Comparison of ENCODE assay signal across 1 cellular context in genomic region chr18:50287441-50288347, GRCh38.
A peak's percentile ranks its signal among the peaks of the same experiment; 100 is the strongest.
TF ChIP-seq lines count a peak whose summit lies in the region.

TSS of gene CXXC1 (minus strand) at chr18:50287692. CDS start at chr18:50287589, 103 bp downstream.

TF ChIP-seq in K562, 482 proteins besides CTCF, POLR2A, EP300 and RAD21 (continued from another document and continues in another):
- TF ChIP-seq ZNF407 (IDR thresholded peaks at IDR 0.05; ENCODE audit: low read depth) (peak; percentile 81), ZNF639 (CRISPR knock-in tag; conservative IDR thresholded peaks at IDR 0.05 in 1 of 2, IDR thresholded peaks at IDR 0.05 in 1 of 2) (peak in 1 of 2 experiments; percentile 98; a peak in 2 of 4 replicates), PTRF (tag; IDR thresholded peaks at IDR 0.05) (0 out of 2 replicates have a peak, but pooled peaks have one; percentile 15), FOXK1 (CRISPR knock-in tag; IDR thresholded peaks at IDR 0.05; ENCODE audit: borderline replicate concordance) (0 out of 2 replicates have a peak, but pooled peaks have one; percentile 55), OTX1 (CRISPR knock-in tag; IDR thresholded peaks at IDR 0.05) (no peak), HINFP (tag; conservative IDR thresholded peaks at IDR 0.05; ENCODE audit: low read depth) (peak; percentile 72), DDX20 (tag; IDR thresholded peaks at IDR 0.05; ENCODE audit: low read depth) (peak; percentile 69; the same call in 1 of the 2 replicates), NR2C2 (CRISPR knock-in tag; IDR thresholded peaks at IDR 0.05) (peak; percentile 14; the same call in 1 of the 2 replicates), NR2C2 (tag; IDR thresholded peaks at IDR 0.05) (peak; percentile 97), SMAD2 (IDR thresholded peaks at IDR 0.05; ENCODE audit: low read depth, low read length) (no peak), SETDB1 (IDR thresholded peaks at IDR 0.05; ENCODE audit: low read length) (peak; percentile 69), CEBPB (tag; IDR thresholded peaks at IDR 0.05) (peak; percentile 77), JUND (IDR thresholded peaks at IDR 0.05; ENCODE audit: borderline replicate concordance, low read depth, low read length) (no peak), JUND (tag; IDR thresholded peaks at IDR 0.05; ENCODE audit: borderline replicate concordance, low read depth, low read length) (peak; percentile 79; the same call in 1 of the 3 replicates), FOXA1 (IDR thresholded peaks at IDR 0.05; ENCODE audit: borderline replicate concordance) (no peak), MCM5 (IDR thresholded peaks at IDR 0.05; ENCODE audit: low read depth) (no peak), CTCFL (IDR thresholded peaks at IDR 0.05; ENCODE audit: borderline replicate concordance, insufficient read depth, low read depth, low read length, poor library complexity, severe bottlenecking) (peak; percentile 100), ZKSCAN1 (IDR thresholded peaks at IDR 0.05; ENCODE audit: low read depth, low read length) (peak; percentile 95), ZBTB17 (CRISPR knock-in tag; IDR thresholded peaks at IDR 0.05) (peak; percentile 60; the same call in 1 of the 2 replicates), ZNF586 (CRISPR knock-in tag; conservative IDR thresholded peaks at IDR 0.05) (no peak), ZNF175 (CRISPR knock-in tag; IDR thresholded peaks at IDR 0.05; ENCODE audit: low read depth) (peak; percentile 97), ZNF766 (CRISPR knock-in tag; conservative IDR thresholded peaks at IDR 0.05) (peak; percentile 99), BCL6 (CRISPR knock-in tag; IDR thresholded peaks at IDR 0.05) (peak; percentile 89), TCF7L2 (IDR thresholded peaks at IDR 0.05; ENCODE audit: low read depth, low read length) (peak; percentile 99), TBL1XR1 (IDR thresholded peaks at IDR 0.05; ENCODE audit: low read length in 2 of 2) (peak in 1 of 2 experiments; percentile 34; a peak in 1 of 4 replicates), ATF7 (IDR thresholded peaks at IDR 0.05) (peak; percentile 76; the same call in 1 of the 2 replicates), ZNF165 (CRISPR knock-in tag; IDR thresholded peaks at IDR 0.05; ENCODE audit: borderline replicate concordance) (0 out of 2 replicates have a peak, but pooled peaks have one; percentile 31), FOXJ2 (tag; IDR thresholded peaks at IDR 0.05) (peak; percentile 94), KAT2B (IDR thresholded peaks at IDR 0.05; ENCODE audit: low read depth, low read length) (peak; percentile 97), SIN3B (IDR thresholded peaks at IDR 0.05; ENCODE audit: low read depth) (0 out of 2 replicates have a peak, but pooled peaks have one; percentile 16), SMAD1 (IDR thresholded peaks at IDR 0.05; ENCODE audit: low read depth, low read length, partially characterized antibody) (no peak), THAP7 (CRISPR knock-in tag; IDR thresholded peaks at IDR 0.05) (no peak), ZNF583 (CRISPR knock-in tag; IDR thresholded peaks at IDR 0.05) (peak; percentile 85), NFIX (CRISPR knock-in tag; IDR thresholded peaks at IDR 0.05; ENCODE audit: low read depth) (no peak), ZNF134 (CRISPR knock-in tag; conservative IDR thresholded peaks at IDR 0.05) (0 out of 2 replicates have a peak, but pooled peaks have one; percentile 20), POLR2B (IDR thresholded peaks at IDR 0.05; ENCODE audit: low read depth, partially characterized antibody) (peak; percentile 37), RAD51 (IDR thresholded peaks at IDR 0.05; ENCODE audit: borderline replicate concordance, low read depth) (no peak), ZNF3 (CRISPR knock-in tag; IDR thresholded peaks at IDR 0.05) (no peak), BRF2 (IDR thresholded peaks at IDR 0.05; ENCODE audit: borderline replicate concordance, insufficient read depth, insufficient read length) (no peak), MIER1 (IDR thresholded peaks at IDR 0.05; ENCODE audit: low read depth) (no peak), ZNF24 (IDR thresholded peaks at IDR 0.05) (peak; percentile 74; the same call in 1 of the 2 replicates), NR4A1 (CRISPR knock-in tag; IDR thresholded peaks at IDR 0.05) (no peak), NR4A1 (tag; IDR thresholded peaks at IDR 0.05) (peak; percentile 96), PBX2 (CRISPR knock-in tag; IDR thresholded peaks at IDR 0.05; ENCODE audit: low read depth) (no peak), PBX2 (tag; conservative IDR thresholded peaks at IDR 0.05; ENCODE audit: low read depth) (no peak; the same call in 1 of the 2 replicates), MAX (CRISPR knock-in tag; IDR thresholded peaks at IDR 0.05) (peak; percentile 91), HNRNPH1 (optimal IDR thresholded peaks at IDR 0.05; ENCODE audit: low read depth, low read length) (no peak), NRF1 (conservative IDR thresholded peaks at IDR 0.05 in 1 of 2, IDR thresholded peaks at IDR 0.05 in 1 of 2) (peak; percentile 91 to 94), FOXM1 (IDR thresholded peaks at IDR 0.05; ENCODE audit: low read depth) (no peak), FOXM1 (CRISPR knock-in tag; IDR thresholded peaks at IDR 0.05; ENCODE audit: low read depth) (no peak), MEF2A (IDR thresholded peaks at IDR 0.05; ENCODE audit: control insufficient read depth, low read depth, low read length) (peak; percentile 1; the same call in 1 of the 2 replicates), TEAD2 (tag; IDR thresholded peaks at IDR 0.05) (no peak), SMARCE1 (IDR thresholded peaks at IDR 0.05) (no peak)
